Comparison of ENCODE assay signal across 1 cellular context in genomic region chr16:89143201-89143741, GRCh38.
TF ChIP-seq lines count a peak whose summit lies in the region.

No MANE protein-coding gene starts in this region.

TF ChIP-seq in HepG2, 621 proteins besides CTCF, POLR2A, EP300 and RAD21:
- TF ChIP-seq AGO2 (optimal IDR thresholded peaks at IDR 0.05; ENCODE audit: low read depth, low read length) (peak; percentile 85), ZFP36L2 (CRISPR knock-in tag; IDR thresholded peaks at IDR 0.05) (no peak), RELA (CRISPR knock-in tag; IDR thresholded peaks at IDR 0.05) (no peak), ZKSCAN5 (CRISPR knock-in tag; IDR thresholded peaks at IDR 0.05) (no peak)
